In genomic region chr2:178479758-178480226, GRCh38 we compare ENCODE assay signal across 1 cellular context.
TF ChIP-seq lines count a peak whose summit lies in the region.

No MANE protein-coding gene starts in this region.

TF ChIP-seq in IMR-90, 13 proteins besides CTCF, POLR2A, EP300 and RAD21 (continued from another document):
- no peak for TF ChIP-seq MAZ (IDR thresholded peaks at IDR 0.05; ENCODE audit: borderline replicate concordance, low read depth, low read length)
